In genomic region chr3:142777927-142778326, GRCh38 we compare ENCODE assay signal across 23 cellular contexts.
DNase-seq lines count a peak whose midpoint lies in the region; ATAC-seq, FAIRE-seq and TF ChIP-seq lines count a peak whose summit lies in the region.
"Had no signal": no experiment of that assay in that cellular context is flagged by ENCODE, and none has a peak within 500 bp of the region (broad histone marks: within the 10 kb centered on the region; RNA-seq: fewer than 3 reads in every experiment).

No MANE protein-coding gene starts in this region.

- FAIRE-seq in H54 (lab: Jason Lieb, UNC): peak; percentile 36
- FAIRE-seq: GM12892 had no signal

- TF ChIP-seq POLR2A in H54 (IDR thresholded peaks at IDR 0.05; ENCODE audit: low read depth, low read length): no peak

- DNase-seq in H54 (ENCODE audit: insufficient read length, low spot score) (no peak), NCI-H82 (lab: John Stamatoyannopoulos, UW) (peak; percentile 85), iris pigment epithelial cell (ENCODE audit: low read depth) (peak; percentile 6), GM13976 (ENCODE audit: low spot score) (no peak), GM03348 (ENCODE audit: low spot score) (no peak), retina (no peak)
- DNase-seq: Caco-2; CD8-positive, alpha-beta T cell; DMS53; GF-D8; GM23248; KG1; MG63; NCI-H1105 treated with DMSO at 0.1 percent for 48 hours; NCI-H146; NCI-H1930; NCI-H2107; NCI-H526; Right ventricle myocardium superior; RPMI8226; T-helper 2 cell had no signal

- no peak for TF ChIP-seq CTCF in GM13976 (IDR thresholded peaks at IDR 0.05; ENCODE audit: borderline replicate concordance, control extremely low read depth, extremely low read depth, insufficient read depth, missing control alignments)

- in situ Hi-C loops in GM13976 (cut with MboI; ENCODE audit: low sequenced_read_pairs, unreplicated experiment): no loop called here

- ATAC-seq in HG03432 (IDR thresholded peaks at IDR 0.05; ENCODE audit: unreplicated experiment): no peak
- ATAC-seq: CD8-positive, alpha-beta T cell had no signal

Comparison
In these comparisons a context has a peak if more than half of its experiments do, and no peak if none do; other contexts are left out.
1. DNase-seq: peak in NCI-H82 (single experiment) and iris pigment epithelial cell (single experiment); none in H54 (single experiment), GM13976 (single experiment), GM03348 (single experiment) and retina (single experiment).